ENCODE assay signal across 28 cellular contexts in genomic region chr14:57938533-57938932, GRCh38.
"Had no signal": no experiment of that assay in that cellular context is flagged by ENCODE, and none has a peak within 500 bp of the region (broad histone marks: within the 10 kb centered on the region; RNA-seq: fewer than 3 reads in every experiment).

No MANE protein-coding gene starts in this region.

- H3K9me3 ChIP-seq: left lung, lower lobe of right lung, pancreas, prostate gland, stomach, testis, thyroid gland, transverse colon, upper lobe of left lung, vagina had no signal

- H3K27ac ChIP-seq: left lung, lower lobe of right lung, pancreas, prostate gland, skin epidermis, stomach, testis, thyroid gland, transverse colon, upper lobe of left lung, vagina had no signal

- H3K4me1 ChIP-seq: left lung, lower lobe of right lung, pancreas, prostate gland, stomach, testis, thyroid gland, transverse colon, upper lobe of left lung, vagina had no signal

- FAIRE-seq: islet of Langerhans, kidney, pancreas had no signal

- H3K4me3 ChIP-seq: left lung, lower lobe of right lung, pancreas, prostate gland, skin epidermis, stomach, testis, thyroid gland, transverse colon, upper lobe of left lung, vagina had no signal

- ATAC-seq: left colon; left lung; lower lobe of right lung; naive thymus-derived CD8-positive, alpha-beta T cell; pancreas; stimulated activated naive B cell treated with anti-CD40 and anti-IgM and Interleukin-4, amounts not matched to agents 10 μg/mL and 1 μg/mL and 100 μg/mL, for 72 hours; stimulated activated naive CD8-positive, alpha-beta T cell treated with anti-CD3 and anti-CD28 coated beads, Interleukin-15, Interleukin-2, amounts not matched to agents 100 U/mL and 50 U/mL, for 24 hours had no signal

- DNase-seq: immature natural killer cell; kidney; left colon; left lung; lower lobe of right lung; mammary epithelial cell; mesenchymal stem cell; naive thymus-derived CD8-positive, alpha-beta T cell; nucleus accumbens; pancreas; posterior cingulate gyrus; retina; right cardiac atrium; stimulated activated CD4-positive, alpha-beta T cell treated with anti-CD3 and anti-CD28 coated beads, Interleukin-12 subunit alpha, Interleukin-12 subunit beta, amount 100 ng/mL, for 4 hours; stimulated activated CD4-positive, alpha-beta T cell treated with anti-CD3 and anti-CD28 coated beads, Interleukin-15, amount 100 ng/mL, for 24 hours; stimulated activated CD4-positive, alpha-beta T cell treated with anti-CD3 and anti-CD28 coated beads, Interleukin-2, amount 100 ng/mL, for 24 hours; stimulated activated CD4-positive, alpha-beta T cell treated with anti-CD3 and anti-CD28 coated beads, Interleukin-4, amount 100 ng/mL, for 1 hour; stimulated activated naive B cell treated with anti-CD40 and anti-IgM and Interleukin-4, amounts not matched to agents 10 μg/mL and 1 μg/mL and 100 μg/mL, for 72 hours; stimulated activated naive CD8-positive, alpha-beta T cell treated with anti-CD3 and anti-CD28 coated beads, Interleukin-15, Interleukin-2, amounts not matched to agents 100 U/mL and 50 U/mL, for 24 hours; stomach; testis; thyroid gland; transverse colon; upper lobe of left lung had no signal

- H3K36me3 ChIP-seq: left lung, lower lobe of right lung, pancreas, prostate gland, stomach, thyroid gland, transverse colon, upper lobe of left lung, vagina had no signal

- H3K27me3 ChIP-seq: left lung, pancreas, stomach, testis, thyroid gland, transverse colon, upper lobe of left lung, vagina had no signal
